In the genomic region with DNA sequence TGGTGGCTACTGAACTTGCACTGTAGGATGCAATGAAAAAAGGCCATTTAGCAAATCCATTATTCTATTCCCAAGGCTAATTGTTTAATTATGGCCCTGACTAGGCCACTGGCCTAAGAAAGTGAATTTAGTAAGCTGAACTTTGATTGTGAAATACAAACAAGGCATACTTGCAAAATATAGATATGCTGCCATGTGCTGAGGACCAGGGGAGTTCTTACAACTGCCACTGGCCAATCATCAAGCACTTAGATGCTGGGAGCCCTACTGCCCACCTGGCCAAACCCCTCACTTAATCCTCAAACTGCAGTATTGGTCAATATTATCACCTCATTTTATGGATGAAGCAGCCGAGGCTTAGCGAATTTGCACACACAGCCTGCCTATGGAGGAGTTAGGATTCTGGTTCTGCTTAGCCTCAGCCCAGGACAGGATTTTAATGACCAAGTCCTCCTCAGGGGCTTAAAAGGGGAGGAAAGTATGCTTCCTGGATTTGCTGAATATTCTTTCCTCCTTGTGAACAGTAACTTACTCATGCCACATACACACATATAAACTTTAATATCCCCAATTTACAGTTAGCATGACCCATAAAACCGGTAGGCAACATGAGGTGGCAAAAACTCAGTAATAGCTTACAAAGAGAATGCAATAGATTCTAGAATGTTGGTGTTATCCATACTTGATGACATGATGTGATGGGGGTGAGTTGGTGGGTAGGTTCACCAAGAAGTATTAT, we compare ENCODE assay signal across 11 cellular contexts. TPM values are rescaled to one million over a fixed set of nuclear protein-coding genes. Genes with fewer than 3 reads are reported as not detected.
A peak's percentile ranks its signal among the peaks of the same experiment; 100 is the strongest.
DNase-seq lines count a peak whose midpoint lies in the region; ATAC-seq and TF ChIP-seq lines count a peak whose summit lies in the region.
"Had no signal": no experiment of that assay in that cellular context is flagged by ENCODE, and none has a peak within 500 bp of the region (broad histone marks: within the 10 kb centered on the region; RNA-seq: fewer than 3 reads in every experiment).

No MANE protein-coding gene starts in this region.

- H3K9me3 Mint-ChIP-seq in activated CD4-positive, alpha-beta T cell treated with anti-CD3 and anti-CD28 coated beads, Interleukin-2, amount 10 ng/mL, durations not matched to agents 7 days and 5 days: peaks cover 2% of the 10 kb centered on the region
- H3K9me3 Mint-ChIP-seq in activated CD8-positive, alpha-beta T cell treated with anti-CD3 and anti-CD28 coated beads, Interleukin-2, amount 10 ng/mL, durations not matched to agents 7 days and 5 days (ENCODE audit: insufficient read depth): no peaks in the 10 kb centered on the region

- TF ChIP-seq CTCF in fibroblast of villous mesenchyme (IDR thresholded peaks at IDR 0.05; ENCODE audit: insufficient read depth, low read depth, low read length) (no peak), stomach (IDR thresholded peaks at IDR 0.05) (no peak)

- H3K9me3 ChIP-seq in stomach: no peaks in the 10 kb centered on the region

- 80 to 95% (median 93%) methylated on average over 3 of the region's 3 CpGs for WGBS in stomach, 5 donors

- no peak for ATAC-seq in activated CD8-positive, alpha-beta T cell treated with anti-CD3 and anti-CD28 coated beads, Interleukin-2, amount 10 ng/mL, durations not matched to agents 7 days and 5 days
- no peak for ATAC-seq in GM21786 (IDR thresholded peaks at IDR 0.05; ENCODE audit: unreplicated experiment)

- peak overlapping the region; percentile 15 for H3K4me3 Mint-ChIP-seq in activated CD4-positive, alpha-beta T cell treated with anti-CD3 and anti-CD28 coated beads, Interleukin-2, amount 10 ng/mL, durations not matched to agents 7 days and 5 days
- peak overlapping the region; percentile 29 for H3K4me3 Mint-ChIP-seq in activated CD8-positive, alpha-beta T cell treated with anti-CD3 and anti-CD28 coated beads, Interleukin-2, amount 10 ng/mL, durations not matched to agents 7 days and 5 days

- H3K4me1 ChIP-seq in stomach: peaks cover 31 to 82% (median 52%) of the 10 kb centered on the region in 4 donors

- POLR2A ChIA-PET in activated CD4-positive, alpha-beta T cell treated with anti-CD3 and anti-CD28 coated beads, Interleukin-2, amount 10 ng/mL, durations not matched to agents 7 days and 5 days (lab: Charles Lee): no interaction called here
- POLR2A ChIA-PET in activated CD8-positive, alpha-beta T cell treated with anti-CD3 and anti-CD28 coated beads, Interleukin-2, amount 10 ng/mL, durations not matched to agents 7 days and 5 days (lab: Charles Lee): interaction anchor here (0.6 to 4.5 kb wide), 6 partner anchors 12 to 100 kb away, joined by 3 to 61 read pairs (median 10); partner anchors contain the start of gene CD44

- TF ChIP-seq POLR2A in stomach (IDR thresholded peaks at IDR 0.05): no peak

- H3K4me3 ChIP-seq in fibroblast of villous mesenchyme (ENCODE audit: low read depth, low read length) (no peak overlapping the region), stomach (no peak overlapping the region)

- H3K36me3 ChIP-seq in stomach: peaks cover 19 to 59% (median 41%) of the 10 kb centered on the region in 4 donors

- peaks cover 89% of the 10 kb centered on the region for H3K4me1 Mint-ChIP-seq in activated CD4-positive, alpha-beta T cell treated with anti-CD3 and anti-CD28 coated beads, Interleukin-2, amount 10 ng/mL, durations not matched to agents 7 days and 5 days
- H3K4me1 Mint-ChIP-seq in activated CD8-positive, alpha-beta T cell treated with anti-CD3 and anti-CD28 coated beads, Interleukin-2, amount 10 ng/mL, durations not matched to agents 7 days and 5 days (ENCODE audit: low read depth): peaks cover 91% of the 10 kb centered on the region

- no peaks in the 10 kb centered on the region for H3K27me3 Mint-ChIP-seq in activated CD4-positive, alpha-beta T cell treated with anti-CD3 and anti-CD28 coated beads, Interleukin-2, amount 10 ng/mL, durations not matched to agents 7 days and 5 days
- H3K27me3 Mint-ChIP-seq in activated CD8-positive, alpha-beta T cell treated with anti-CD3 and anti-CD28 coated beads, Interleukin-2, amount 10 ng/mL, durations not matched to agents 7 days and 5 days (ENCODE audit: low read depth): no peaks in the 10 kb centered on the region

- DNase-seq in activated CD4-positive, alpha-beta T cell treated with anti-CD3 and anti-CD28 coated beads, Interleukin-2, amount 10 ng/mL, durations not matched to agents 7 days and 5 days: no peak
- no peak for DNase-seq in activated CD4-positive, alpha-beta T cell treated with anti-CD3 and anti-CD28 coated beads for 48 hours
- DNase-seq in activated CD8-positive, alpha-beta T cell treated with anti-CD3 and anti-CD28 coated beads, Interleukin-2, amount 10 ng/mL, durations not matched to agents 7 days and 5 days: no peak
- DNase-seq in fibroblast of villous mesenchyme (ENCODE audit: low read depth) (peak; percentile 51), stomach (no peak), NCI-H2227 (lab: John Stamatoyannopoulos, UW; ENCODE audit: unreplicated experiment) (no peak), dermis blood vessel endothelial cell (no peak)
- DNase-seq: DND-41, erythroblast, SW 1271 had no signal

- CTCF ChIA-PET in activated CD4-positive, alpha-beta T cell treated with anti-CD3 and anti-CD28 coated beads, Interleukin-2, amount 10 ng/mL, durations not matched to agents 7 days and 5 days (lab: Charles Lee): interaction anchor here (1.0 to 3.1 kb wide), 8 partner anchors 10 to 128 kb away, joined by 3 to 13 read pairs (median 3); no protein-coding TSS in a partner anchor
- CTCF ChIA-PET in activated CD8-positive, alpha-beta T cell treated with anti-CD3 and anti-CD28 coated beads, Interleukin-2, amount 10 ng/mL, durations not matched to agents 7 days and 5 days (lab: Charles Lee): interaction anchor here (0.7 to 5.7 kb wide), 18 partner anchors 9 to 215 kb away, joined by 3 to 48 read pairs (median 4); partner anchors contain the start of gene CD44

- peak overlapping the region in 3 of 5 donors; percentile 25 to 72 (median 33) for H3K27ac ChIP-seq in stomach

- intact Hi-C loops in stomach (cut with DNase I; ENCODE audit: low total_unique reads): no loop called here

- H3K36me3 Mint-ChIP-seq in activated CD4-positive, alpha-beta T cell treated with anti-CD3 and anti-CD28 coated beads, Interleukin-2, amount 10 ng/mL, durations not matched to agents 7 days and 5 days (ENCODE audit: low read depth): peaks cover 82% of the 10 kb centered on the region
- peaks cover 80% of the 10 kb centered on the region for H3K36me3 Mint-ChIP-seq in activated CD8-positive, alpha-beta T cell treated with anti-CD3 and anti-CD28 coated beads, Interleukin-2, amount 10 ng/mL, durations not matched to agents 7 days and 5 days (ENCODE audit: low read depth)

- no peak for TF ChIP-seq EP300 in stomach (IDR thresholded peaks at IDR 0.05)

- H3K27me3 ChIP-seq in stomach: no peaks in the 10 kb centered on the region

- peak overlapping the region; percentile 90 for H3K27ac Mint-ChIP-seq in activated CD4-positive, alpha-beta T cell treated with anti-CD3 and anti-CD28 coated beads, Interleukin-2, amount 10 ng/mL, durations not matched to agents 7 days and 5 days
- peak overlapping the region; percentile 89 for H3K27ac Mint-ChIP-seq in activated CD8-positive, alpha-beta T cell treated with anti-CD3 and anti-CD28 coated beads, Interleukin-2, amount 10 ng/mL, durations not matched to agents 7 days and 5 days

RNA-seq across cellular contexts. Expression of gene CD44, which starts 39.3 kb away (rescaled TPM):
- total RNA-seq in activated CD4-positive, alpha-beta T cell treated with anti-CD3 and anti-CD28 coated beads, Interleukin-2, amount 10 ng/mL, durations not matched to agents 7 days and 5 days: 100 to 1,000 TPM; 518 to 534 TPM
- 100 to 1,000 TPM; 398 to 399 TPM for total RNA-seq in activated CD8-positive, alpha-beta T cell treated with anti-CD3 and anti-CD28 coated beads, Interleukin-2, amount 10 ng/mL, durations not matched to agents 7 days and 5 days
- total RNA-seq in fibroblast of villous mesenchyme (441 and 647 TPM in 2 replicates), stomach (100 to 1,000 TPM in 3 of 5 donors, 10 to 100 TPM in 2; 47.5 to 229 (median 176) TPM), dermis blood vessel endothelial cell (2.6 and 3.4 TPM in 2 replicates)
- polyA plus RNA-seq in stomach: 100 to 1,000 TPM in 1 of 3 donors, 10 to 100 TPM in 2; 52.4 to 125 (median 65.5) TPM

Comparison
In these comparisons a context has a peak if more than half of its experiments do, and no peak if none do; other contexts are left out.
1. RNA of gene CD44, which starts 39.3 kb away (total RNA-seq): 441 to 647 TPM in fibroblast of villous mesenchyme, 518 to 534 TPM in activated CD4-positive, alpha-beta T cell treated with anti-CD3 and anti-CD28 coated beads, Interleukin-2, amount 10 ng/mL, durations not matched to agents 7 days and 5 days, 398 to 399 TPM in activated CD8-positive, alpha-beta T cell treated with anti-CD3 and anti-CD28 coated beads, Interleukin-2, amount 10 ng/mL, durations not matched to agents 7 days and 5 days and 47.5 to 229 TPM in stomach; 2.6 to 3.4 TPM in dermis blood vessel endothelial cell; every median in the first group is over 10 times any median in the second.